Comparison of ENCODE assay signal across 20 cellular contexts in the genomic region with DNA sequence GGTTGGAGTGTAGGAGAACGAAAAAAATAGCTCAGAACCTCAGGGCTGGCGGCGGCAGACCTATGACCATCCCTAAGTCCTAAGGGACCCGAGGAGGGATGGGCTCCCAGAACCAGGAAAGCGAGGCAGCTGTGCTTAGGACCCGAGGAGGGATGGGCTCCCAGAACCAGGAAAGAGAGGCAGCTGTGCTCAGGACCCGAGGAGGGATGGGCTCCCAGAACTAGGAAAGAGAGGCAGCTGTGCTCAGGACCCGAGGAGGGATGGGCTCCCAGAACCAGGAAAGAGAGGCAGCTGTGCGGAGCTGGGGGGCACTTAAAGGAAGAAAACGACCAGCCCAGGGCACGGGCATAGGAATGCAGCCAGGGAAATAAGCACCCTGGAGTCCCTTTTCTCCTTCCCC.
"Had no signal": no experiment of that assay in that cellular context is flagged by ENCODE, and none has a peak within 500 bp of the region (broad histone marks: within the 10 kb centered on the region; RNA-seq: fewer than 3 reads in every experiment).

No MANE protein-coding gene starts in this region.

- DNase-seq: KBM-7, MV-4-11, NCI-H1092, NCI-H1105 treated with DMSO at 0.1 percent for 48 hours, NCI-H1417 treated with DMSO at 0.1 percent for 48 hours, NCI-H146, NCI-H1694 treated with DMSO at 0.1 percent for 48 hours, NCI-H1930, NCI-H2081, NCI-H2107, NCI-H2227 treated with DMSO at 0.1 percent for 48 hours, NCI-H524, NCI-H526 treated with DMSO at 0.1 percent for 48 hours, NCI-H748 treated with DMSO at 0.1 percent for 48 hours, Right ventricle myocardium superior, RPMI8226, SIG-M5 had no signal

- H3K9me3 ChIP-seq: SJSA1 had no signal

- H3K27ac ChIP-seq: SJSA1, SK-N-MC had no signal

- H3K4me3 ChIP-seq: SJSA1, SK-N-MC had no signal

- H3K36me3 ChIP-seq: SJSA1 had no signal

- H3K27me3 ChIP-seq: SJSA1 had no signal

- FAIRE-seq: RCC 7860 had no signal
